ENCODE assay signal across 11 cellular contexts in the genomic region with DNA sequence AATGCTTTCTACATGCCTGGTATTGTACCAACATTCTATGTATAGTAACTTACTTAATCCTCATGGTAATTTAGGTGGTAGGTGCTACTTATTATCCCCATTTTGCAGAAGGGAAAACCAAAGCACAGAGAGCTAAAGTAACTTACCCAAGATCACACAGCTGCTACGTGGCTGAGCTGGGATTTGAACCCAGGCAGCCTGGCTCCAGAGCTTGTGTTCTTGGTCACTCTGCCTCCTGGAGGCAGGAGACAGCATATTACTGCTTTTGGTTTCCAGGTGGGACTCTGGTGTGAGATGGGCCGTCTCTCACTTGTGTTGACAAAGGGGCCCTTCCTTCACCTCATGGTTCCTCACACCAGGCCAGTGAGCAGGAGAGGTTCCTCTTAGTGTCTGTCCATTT.
DNase-seq lines count a peak whose midpoint lies in the region; ATAC-seq and TF ChIP-seq lines count a peak whose summit lies in the region.
"Had no signal": no experiment of that assay in that cellular context is flagged by ENCODE, and none has a peak within 500 bp of the region (broad histone marks: within the 10 kb centered on the region; RNA-seq: fewer than 3 reads in every experiment).

No MANE protein-coding gene starts in this region.

- H3K4me1 Mint-ChIP-seq in activated naive CD8-positive, alpha-beta T cell treated with anti-CD3 and anti-CD28 coated beads, Interleukin-2, amount 50 U/mL, for 24 hours, result peaks cover 25% of the 10 kb centered on the region
- peaks cover 29% of the 10 kb centered on the region for H3K4me1 Mint-ChIP-seq in Calu3 (ENCODE audit: low read depth, unreplicated experiment)

- CTCF ChIA-PET in Calu3 (lab: Charles Lee), result no interaction called here

- BruUV-seq in Calu3 (replicated peaks; lab: Mats Ljungman, UMichigan), result no TSS peak

- H3K27me3 Mint-ChIP-seq in activated naive CD8-positive, alpha-beta T cell treated with anti-CD3 and anti-CD28 coated beads, Interleukin-2, amount 50 U/mL, for 24 hours, result no peaks in the 10 kb centered on the region
- H3K27me3 Mint-ChIP-seq in Calu3 (ENCODE audit: unreplicated experiment), result no peaks in the 10 kb centered on the region

- no peaks in the 10 kb centered on the region for H3K9me3 ChIP-seq in neutrophil
- H3K9me3 ChIP-seq: Caco-2, mucosa of descending colon had no signal

- TF ChIP-seq CTCF in AG10803 (conservative IDR thresholded peaks at IDR 0.05; ENCODE audit: low read length) (0 out of 2 replicates have a peak, but pooled peaks have one; percentile 5), HFF-Myc (IDR thresholded peaks at IDR 0.05; ENCODE audit: low read depth, low read length, missing control alignments) (peak; percentile 10), neutrophil (IDR thresholded peaks at IDR 0.05) (peak; percentile 43), Calu3 (IDR thresholded peaks at IDR 0.05; ENCODE audit: unreplicated experiment) (no peak)

- H3K4me3 Mint-ChIP-seq in activated naive CD8-positive, alpha-beta T cell treated with anti-CD3 and anti-CD28 coated beads, Interleukin-2, amount 50 U/mL, for 24 hours, result no peak overlapping the region
- no peak overlapping the region for H3K4me3 Mint-ChIP-seq in Calu3 (ENCODE audit: low read depth, unreplicated experiment)

- H3K36me3 ChIP-seq in neutrophil, result no peaks in the 10 kb centered on the region

- peak overlapping the region; percentile 94 for H3K27ac ChIP-seq in neutrophil

- H3K4me3 ChIP-seq in AG10803 (ENCODE audit: low read length) (no peak overlapping the region), HFF-Myc (replicated peaks; ENCODE audit: low read depth, low read length) (no peak overlapping the region), neutrophil (ENCODE audit: low read depth in 1 of 2, low read length in 1 of 2) (peak overlapping the region; percentile 40 to 44)
- H3K4me3 ChIP-seq: mucosa of descending colon had no signal

- in situ Hi-C loops in G401 (cut with HindIII; ENCODE audit: low sequenced_read_pairs), result no loop called here

- no peak for ATAC-seq in activated naive CD8-positive, alpha-beta T cell treated with anti-CD3 and anti-CD28 coated beads, Interleukin-2, amount 50 U/mL, for 24 hours
- no peak for ATAC-seq in stimulated activated naive CD8-positive, alpha-beta T cell treated with anti-CD3 and anti-CD28 coated beads, Interleukin-15, Interleukin-2, amounts not matched to agents 100 U/mL and 50 U/mL, for 24 hours

- DNase-seq in AG10803 (ENCODE audit: low read depth), result no peak
- no peak for DNase-seq in HFF-Myc (ENCODE audit: extremely low read depth, low read depth)
- DNase-seq in dermis blood vessel endothelial cell, result peak; percentile 26
- DNase-seq in activated naive CD8-positive, alpha-beta T cell treated with anti-CD3 and anti-CD28 coated beads, Interleukin-2, amount 50 U/mL, for 24 hours, result no peak
- DNase-seq in G401 (ENCODE audit: low spot score), result no peak
- no peak for DNase-seq in stimulated activated naive CD8-positive, alpha-beta T cell treated with anti-CD3 and anti-CD28 coated beads, Interleukin-15, Interleukin-2, amounts not matched to agents 100 U/mL and 50 U/mL, for 24 hours
- DNase-seq in Calu3, result no peak
- DNase-seq: Caco-2, mucosa of descending colon, NCI-H187 had no signal

- no peaks in the 10 kb centered on the region for H3K9me3 Mint-ChIP-seq in activated naive CD8-positive, alpha-beta T cell treated with anti-CD3 and anti-CD28 coated beads, Interleukin-2, amount 50 U/mL, for 24 hours
- no peaks in the 10 kb centered on the region for H3K9me3 Mint-ChIP-seq in Calu3 (ENCODE audit: low read depth, unreplicated experiment)

- no peak overlapping the region for H3K27ac Mint-ChIP-seq in activated naive CD8-positive, alpha-beta T cell treated with anti-CD3 and anti-CD28 coated beads, Interleukin-2, amount 50 U/mL, for 24 hours
- no peak overlapping the region for H3K27ac Mint-ChIP-seq in Calu3 (ENCODE audit: unreplicated experiment)

- H3K36me3 Mint-ChIP-seq in activated naive CD8-positive, alpha-beta T cell treated with anti-CD3 and anti-CD28 coated beads, Interleukin-2, amount 50 U/mL, for 24 hours (ENCODE audit: low read depth), result peaks cover 5% of the 10 kb centered on the region
- H3K36me3 Mint-ChIP-seq in Calu3 (ENCODE audit: insufficient read depth, unreplicated experiment), result peaks cover 15% of the 10 kb centered on the region

- intact Hi-C loops in Calu3 (cut with micrococcal nuclease; ENCODE audit: unreplicated experiment), result no loop called here

- no peaks in the 10 kb centered on the region for H3K27me3 ChIP-seq in neutrophil

- H3K4me1 ChIP-seq in neutrophil (ENCODE audit: control insufficient read depth in 1 of 2, insufficient read depth in 1 of 2, low read depth in 1 of 2, low read length in 1 of 2), result peaks cover 99% of the 10 kb centered on the region in 2 experiments

Comparison
In these comparisons a context has a peak if more than half of its experiments do, and no peak if none do; other contexts are left out.
1. H3K4me3 ChIP-seq: peak in neutrophil (2 of 2); none in AG10803 (single experiment) and HFF-Myc (single experiment).